In genomic region chr22:46792841-46793261, GRCh38 we compare ENCODE assay signal across 19 cellular contexts. TPM values are rescaled to one million over a fixed set of nuclear protein-coding genes. Genes with fewer than 3 reads are reported as not detected.
A peak's percentile ranks its signal among the peaks of the same experiment; 100 is the strongest.
DNase-seq lines count a peak whose midpoint lies in the region; ATAC-seq and TF ChIP-seq lines count a peak whose summit lies in the region.
"Had no signal": no experiment of that assay in that cellular context is flagged by ENCODE, and none has a peak within 500 bp of the region (broad histone marks: within the 10 kb centered on the region; RNA-seq: fewer than 3 reads in every experiment).

No MANE protein-coding gene starts in this region.

- POLR2A ChIA-PET in CD4-positive, alpha-beta memory T cell (lab: Charles Lee; ENCODE audit: partially characterized antibody): interaction anchor here (1.9 to 5.2 kb wide), 5 partner anchors 9 to 44 kb away, joined by 8 to 90 read pairs (median 15); partner anchors contain the start of gene TBC1D22A
- POLR2A ChIA-PET in WTC11 (lab: Charles Lee): no interaction called here

- H3K36me3 Mint-ChIP-seq in T-helper 1 cell treated with Interleukin-12 subunit alpha and Interleukin-12 subunit beta and Interleukin-4 antibody, amounts not matched to agents 30 μg/mL and 1 μg/mL, for 36 hours (ENCODE audit: low read depth): peaks cover 15% of the 10 kb centered on the region
- peaks cover 9 to 41% of the 10 kb centered on the region in 2 donors for H3K36me3 Mint-ChIP-seq in CD4-positive, alpha-beta memory T cell
- peaks cover 88% of the 10 kb centered on the region for H3K36me3 Mint-ChIP-seq in dendritic cell treated with granulocyte-macrophage colony-stimulating factor and Interleukin-4, amounts not matched to agents 40 ng/mL and 50 ng/mL, for 4 days (ENCODE audit: low read depth)
- H3K36me3 Mint-ChIP-seq in natural killer cell treated with Interleukin-12 subunit alpha and Interleukin-12 subunit beta and Interleukin-15 and Interleukin-18, amount 100 ng/mL, for 72 hours: no peaks in the 10 kb centered on the region
- no peaks in the 10 kb centered on the region for H3K36me3 Mint-ChIP-seq in WTC11

- CTCF ChIA-PET in CD4-positive, alpha-beta memory T cell (lab: Charles Lee; ENCODE audit: partially characterized antibody): interaction anchor here (0.8 to 6.7 kb wide), 3 partner anchors 11 to 54 kb away, joined by 3 to 74 read pairs (median 56); no protein-coding TSS in a partner anchor
- CTCF ChIA-PET in WTC11 (lab: Charles Lee): interaction anchor here (3.3 kb wide), 1 partner anchor 10 kb away, joined by 20 read pairs; no protein-coding TSS in a partner anchor

- peaks cover 43% of the 10 kb centered on the region for H3K36me3 ChIP-seq in CD4-positive, alpha-beta memory T cell (ENCODE audit: insufficient read depth, low read length)

- H3K9me3 ChIP-seq in CD4-positive, alpha-beta memory T cell (ENCODE audit: control insufficient read depth in 1 of 2, low read length in 2 of 2): no peaks in the 10 kb centered on the region
- H3K9me3 ChIP-seq: heart right ventricle, right atrium auricular region had no signal

- H3K4me3 ChIP-seq in CD4-positive, alpha-beta memory T cell (ENCODE audit: low read length in 2 of 2): no peak overlapping the region
- H3K4me3 ChIP-seq: heart right ventricle, PC-9, right atrium auricular region, SK-N-MC had no signal

- no peaks in the 10 kb centered on the region for H3K27me3 Mint-ChIP-seq in T-helper 1 cell treated with Interleukin-12 subunit alpha and Interleukin-12 subunit beta and Interleukin-4 antibody, amounts not matched to agents 30 μg/mL and 1 μg/mL, for 36 hours (ENCODE audit: low read depth)
- H3K27me3 Mint-ChIP-seq in CD4-positive, alpha-beta memory T cell: no peaks in the 10 kb centered on the region
- H3K27me3 Mint-ChIP-seq in dendritic cell treated with granulocyte-macrophage colony-stimulating factor and Interleukin-4, amounts not matched to agents 40 ng/mL and 50 ng/mL, for 4 days: no peaks in the 10 kb centered on the region
- H3K27me3 Mint-ChIP-seq in natural killer cell treated with Interleukin-12 subunit alpha and Interleukin-12 subunit beta and Interleukin-15 and Interleukin-18, amount 100 ng/mL, for 72 hours: no peaks in the 10 kb centered on the region
- H3K27me3 Mint-ChIP-seq in WTC11 (ENCODE audit: low read depth): no peaks in the 10 kb centered on the region

- peaks cover 51% of the 10 kb centered on the region for H3K4me1 ChIP-seq in CD4-positive, alpha-beta memory T cell (ENCODE audit: insufficient read depth, low read length)

- peaks cover 36% of the 10 kb centered on the region for H3K4me1 Mint-ChIP-seq in T-helper 1 cell treated with Interleukin-12 subunit alpha and Interleukin-12 subunit beta and Interleukin-4 antibody, amounts not matched to agents 30 μg/mL and 1 μg/mL, for 36 hours (ENCODE audit: low read depth)
- peaks cover 29 to 51% (median 37%) of the 10 kb centered on the region in 4 donors for H3K4me1 Mint-ChIP-seq in CD4-positive, alpha-beta memory T cell
- H3K4me1 Mint-ChIP-seq in dendritic cell treated with granulocyte-macrophage colony-stimulating factor and Interleukin-4, amounts not matched to agents 40 ng/mL and 50 ng/mL, for 4 days (ENCODE audit: low read depth): peaks cover 51% of the 10 kb centered on the region
- peaks cover 29 to 32% of the 10 kb centered on the region in 2 donors for H3K4me1 Mint-ChIP-seq in natural killer cell treated with Interleukin-12 subunit alpha and Interleukin-12 subunit beta and Interleukin-15 and Interleukin-18, amount 100 ng/mL, for 72 hours (ENCODE audit: low read depth in 2 of 2)
- no peaks in the 10 kb centered on the region for H3K4me1 Mint-ChIP-seq in WTC11

- no peaks in the 10 kb centered on the region for H3K9me3 Mint-ChIP-seq in T-helper 1 cell treated with Interleukin-12 subunit alpha and Interleukin-12 subunit beta and Interleukin-4 antibody, amounts not matched to agents 30 μg/mL and 1 μg/mL, for 36 hours
- no peaks in the 10 kb centered on the region for H3K9me3 Mint-ChIP-seq in CD4-positive, alpha-beta memory T cell
- H3K9me3 Mint-ChIP-seq in dendritic cell treated with granulocyte-macrophage colony-stimulating factor and Interleukin-4, amounts not matched to agents 40 ng/mL and 50 ng/mL, for 4 days: no peaks in the 10 kb centered on the region
- no peaks in the 10 kb centered on the region for H3K9me3 Mint-ChIP-seq in natural killer cell treated with Interleukin-12 subunit alpha and Interleukin-12 subunit beta and Interleukin-15 and Interleukin-18, amount 100 ng/mL, for 72 hours
- no peaks in the 10 kb centered on the region for H3K9me3 Mint-ChIP-seq in WTC11

- no peak for TF ChIP-seq CTCF in WTC11 (IDR thresholded peaks at IDR 0.05)

- intact Hi-C loops in CD4-positive, alpha-beta memory T cell (cut with micrococcal nuclease): no loop called here
- intact Hi-C loops in dendritic cell treated with granulocyte-macrophage colony-stimulating factor and Interleukin-4, amounts not matched to agents 40 ng/mL and 50 ng/mL, for 4 days (cut with micrococcal nuclease): no loop called here

- peak overlapping the region; percentile 59 for H3K27ac Mint-ChIP-seq in T-helper 1 cell treated with Interleukin-12 subunit alpha and Interleukin-12 subunit beta and Interleukin-4 antibody, amounts not matched to agents 30 μg/mL and 1 μg/mL, for 36 hours
- peak overlapping the region; percentile 78 to 100 (median 99) for H3K27ac Mint-ChIP-seq in CD4-positive, alpha-beta memory T cell
- peak overlapping the region; percentile 56 for H3K27ac Mint-ChIP-seq in dendritic cell treated with granulocyte-macrophage colony-stimulating factor and Interleukin-4, amounts not matched to agents 40 ng/mL and 50 ng/mL, for 4 days
- H3K27ac Mint-ChIP-seq in natural killer cell treated with Interleukin-12 subunit alpha and Interleukin-12 subunit beta and Interleukin-15 and Interleukin-18, amount 100 ng/mL, for 72 hours: peak overlapping the region; percentile 96 to 98
- H3K27ac Mint-ChIP-seq in WTC11: no peak overlapping the region

- no peak overlapping the region for H3K4me3 Mint-ChIP-seq in T-helper 1 cell treated with Interleukin-12 subunit alpha and Interleukin-12 subunit beta and Interleukin-4 antibody, amounts not matched to agents 30 μg/mL and 1 μg/mL, for 36 hours
- H3K4me3 Mint-ChIP-seq in CD4-positive, alpha-beta memory T cell: no peak overlapping the region
- no peak overlapping the region for H3K4me3 Mint-ChIP-seq in dendritic cell treated with granulocyte-macrophage colony-stimulating factor and Interleukin-4, amounts not matched to agents 40 ng/mL and 50 ng/mL, for 4 days
- H3K4me3 Mint-ChIP-seq in natural killer cell treated with Interleukin-12 subunit alpha and Interleukin-12 subunit beta and Interleukin-15 and Interleukin-18, amount 100 ng/mL, for 72 hours: no peak overlapping the region
- H3K4me3 Mint-ChIP-seq in WTC11: no peak overlapping the region

- H3K27ac ChIP-seq in CD4-positive, alpha-beta memory T cell (ENCODE audit: low read depth, low read length): peak overlapping the region; percentile 87
- H3K27ac ChIP-seq: 22Rv1, brain microvascular endothelial cell, C4-2B, PC-9, right atrium auricular region, SK-N-MC had no signal

- ATAC-seq in natural killer cell treated with Interleukin-12 subunit alpha and Interleukin-12 subunit beta and Interleukin-15 and Interleukin-18, amount 100 ng/mL, for 72 hours: no peak
- ATAC-seq in WTC11 (no peak; the same call in 1 of the 2 replicates), HG02642 (IDR thresholded peaks at IDR 0.05; ENCODE audit: poor library complexity, unreplicated experiment) (no peak), HG02973 (IDR thresholded peaks at IDR 0.05; ENCODE audit: unreplicated experiment) (no peak)

- DNase-seq in T-helper 1 cell: no peak
- DNase-seq in CD4-positive, alpha-beta memory T cell: no peak
- no peak for DNase-seq in natural killer cell treated with Interleukin-12 subunit alpha and Interleukin-12 subunit beta and Interleukin-15 and Interleukin-18, amount 100 ng/mL, for 72 hours (ENCODE audit: low spot score)
- no peak for DNase-seq in WTC11 (ENCODE audit: low spot score)
- DNase-seq: activated naive CD4-positive, alpha-beta T cell treated with Interleukin-2 at 50 U/mL for 16 hours; brain microvascular endothelial cell; islet precursor cell; NCI-H748 treated with DMSO at 0.1 percent for 48 hours; occipital lobe; PC-9 had no signal

- H3K27me3 ChIP-seq in CD4-positive, alpha-beta memory T cell (ENCODE audit: insufficient read depth, low read length): no peaks in the 10 kb centered on the region
- H3K27me3 ChIP-seq: brain microvascular endothelial cell, heart right ventricle, right atrium auricular region had no signal

TF ChIP-seq in WTC11, 78 proteins besides CTCF, POLR2A, EP300 and RAD21 (continues in another document):
- TF ChIP-seq ZNF425 (CRISPR knock-in tag; conservative IDR thresholded peaks at IDR 0.05) (no peak), ETV6 (CRISPR knock-in tag; IDR thresholded peaks at IDR 0.05) (no peak), SMAD3 (CRISPR knock-in tag; IDR thresholded peaks at IDR 0.05; ENCODE audit: borderline replicate concordance) (no peak), CREM (CRISPR knock-in tag; IDR thresholded peaks at IDR 0.05) (no peak)

RNA-seq across cellular contexts. Expression of gene TBC1D22A, which starts 30.4 kb away (rescaled TPM):
- total RNA-seq in CD4-positive, alpha-beta memory T cell: 10 to 100 TPM; 49.0 to 49.2 TPM
- 10 to 100 TPM; 20.6 to 24.4 TPM for polyA plus RNA-seq in CD4-positive, alpha-beta memory T cell
- 10 to 100 TPM; 31.9 to 43.4 TPM for total RNA-seq in natural killer cell treated with Interleukin-12 subunit alpha and Interleukin-12 subunit beta and Interleukin-15 and Interleukin-18, amount 100 ng/mL, for 72 hours
- total RNA-seq in WTC11 (2021): 18.1 to 21.0 TPM (median 19.1 TPM) in 3 replicates

RNA-seq across cellular contexts. Expression of gene CERK, which starts 54.8 kb away (rescaled TPM):
- total RNA-seq in CD4-positive, alpha-beta memory T cell: 100 to 1,000 TPM; 161 to 164 TPM
- polyA plus RNA-seq in CD4-positive, alpha-beta memory T cell: 100 to 1,000 TPM in 1 of 2 donors, 10 to 100 TPM in 1; 91.2 to 111 TPM
- total RNA-seq in natural killer cell treated with Interleukin-12 subunit alpha and Interleukin-12 subunit beta and Interleukin-15 and Interleukin-18, amount 100 ng/mL, for 72 hours: 10 to 100 TPM; 38.1 to 55.8 TPM
- total RNA-seq in WTC11 (2021): 45.6 to 50.2 TPM (median 49.7 TPM) in 3 replicates
